In genomic region chr1:85583355-85584263, GRCh38 we compare ENCODE assay signal across 12 cellular contexts. TPM values are rescaled to one million over a fixed set of nuclear protein-coding genes. Genes with fewer than 3 reads are reported as not detected.
A peak's percentile ranks its signal among the peaks of the same experiment; 100 is the strongest.
DNase-seq lines count a peak whose midpoint lies in the region; ATAC-seq, FAIRE-seq and TF ChIP-seq lines count a peak whose summit lies in the region.
"Had no signal": no experiment of that assay in that cellular context is flagged by ENCODE, and none has a peak within 500 bp of the region (broad histone marks: within the 10 kb centered on the region; RNA-seq: fewer than 3 reads in every experiment).

No MANE protein-coding gene starts in this region.

- 31% methylated on average over 7 of the region's 7 CpGs for WGBS in A549 (ENCODE audit: missing lambda C conversion rate)

- no peaks in the 10 kb centered on the region for H3K9me1 ChIP-seq in endothelial cell of umbilical vein (replicated peaks; ENCODE audit: control insufficient read depth, extremely low read depth, insufficient read depth, low read length)

- no peaks in the 10 kb centered on the region for H3K9me3 ChIP-seq in A549
- H3K9me3 ChIP-seq in endothelial cell of umbilical vein (replicated peaks; ENCODE audit: control insufficient read depth, insufficient read depth, low read length) = no peaks in the 10 kb centered on the region

- TF ChIP-seq RAD21 in A549 (conservative IDR thresholded peaks at IDR 0.05 in 1 of 2, IDR thresholded peaks at IDR 0.05 in 1 of 2) = no peak

- no peak for ATAC-seq in A549
- no peak for ATAC-seq in HG02798 (IDR thresholded peaks at IDR 0.05; ENCODE audit: poor library complexity, unreplicated experiment)
- no peak for ATAC-seq in GM19324 (IDR thresholded peaks at IDR 0.05; ENCODE audit: low FRiP score, unreplicated experiment)
- ATAC-seq in left colon = no peak

- BruUV-seq in endothelial cell of umbilical vein (replicated peaks; lab: Mats Ljungman, UMichigan) = TSS peak; percentile 28

- H3K4me2 ChIP-seq in A549 = peak overlapping the region; percentile 90
- H3K4me2 ChIP-seq in endothelial cell of umbilical vein (ENCODE audit: insufficient read depth, low read length) = peak overlapping the region; percentile 85

- TF ChIP-seq POLR2A in A549 (IDR thresholded peaks at IDR 0.05; ENCODE audit: low read length) (no peak), endothelial cell of umbilical vein (IDR thresholded peaks at IDR 0.05; ENCODE audit: low read depth, low read length) (no peak)

- H3K9me3 Mint-ChIP-seq in nephron progenitor cell = no peaks in the 10 kb centered on the region

- no peak overlapping the region for H2AFZ ChIP-seq in endothelial cell of umbilical vein (ENCODE audit: low read depth, low read length)

- H3K36me3 Mint-ChIP-seq in nephron progenitor cell (ENCODE audit: low read depth) = peaks cover 18% of the 10 kb centered on the region

- peak overlapping the region; percentile 99 to 100 for H3K27ac ChIP-seq in A549
- H3K27ac ChIP-seq in endothelial cell of umbilical vein (ENCODE audit: insufficient read depth, low read depth, low read length) = peak overlapping the region; percentile 92

- peak overlapping the region; percentile 94 for H3K4me3 Mint-ChIP-seq in nephron progenitor cell

- no peak for FAIRE-seq in A549 (lab: Jason Lieb, UNC)
- no peak for FAIRE-seq in endothelial cell of umbilical vein (lab: Jason Lieb, UNC)
- FAIRE-seq: bronchial epithelial cell had no signal

- POLR2A ChIA-PET in A549 (lab: Yijun Ruan, JAX) (interaction anchor here (0.6 to 4.4 kb wide), 5 partner anchors 23 to 266 kb away, joined by 3 to 25 read pairs (median 7); partner anchors contain the start of gene ZNHIT6), endothelial cell of umbilical vein (lab: Charles Lee) (interaction anchor here (1.0 to 5.4 kb wide), 12 partner anchors 8 to 308 kb away, joined by 3 to 66 read pairs (median 10); no protein-coding TSS in a partner anchor)

- H3K79me2 ChIP-seq in endothelial cell of umbilical vein (ENCODE audit: control insufficient read depth, insufficient read depth, low read length) = peaks cover 40% of the 10 kb centered on the region

- peaks cover 31% of the 10 kb centered on the region for H3K27me3 Mint-ChIP-seq in nephron progenitor cell (ENCODE audit: low read depth, poor library complexity)

- CTCF ChIA-PET in A549 (lab: Yijun Ruan, JAX) (interaction anchor here (0.8 to 2.2 kb wide), 7 partner anchors 20 to 275 kb away, joined by 3 to 11 read pairs (median 5); no protein-coding TSS in a partner anchor), endothelial cell of umbilical vein (lab: Charles Lee) (interaction anchor here (0.7 to 7.6 kb wide), 7 partner anchors 24 to 278 kb away, joined by 3 to 191 read pairs (median 17); no protein-coding TSS in a partner anchor)

- DNase-seq in A549 (ENCODE audit: low read depth in 1 of 2, low spot score in 1 of 2) = no peak
- peak; percentile 74 for DNase-seq in M059J (ENCODE audit: low read depth)
- DNase-seq in endothelial cell of umbilical vein (ENCODE audit: low read depth, low spot score) = peak; percentile 50
- no peak for DNase-seq in nephron progenitor cell
- no peak for DNase-seq in activated CD4-positive, alpha-beta T cell treated with anti-CD3 and anti-CD28 coated beads, Interleukin-2, amount 50 U/mL, for 1 hour
- no peak for DNase-seq in left colon
- DNase-seq: NCI-H510A treated with DMSO at 0.1 percent for 48 hours, retina, T-helper 1 cell had no signal

- no peak for TF ChIP-seq CTCF in A549 (IDR thresholded peaks at IDR 0.05)
- no peak for TF ChIP-seq CTCF in endothelial cell of umbilical vein (IDR thresholded peaks at IDR 0.05; ENCODE audit: extremely low read depth in 1 of 2, insufficient read depth in 1 of 2, low read depth in 1 of 2, low read length in 2 of 2)
- no peak for TF ChIP-seq CTCF in nephron progenitor cell (IDR thresholded peaks at IDR 0.05)

- intact Hi-C loops in endothelial cell of umbilical vein (cut with micrococcal nuclease) = loop anchor here (1.0 kb wide), 3 partner anchors 24 to 301 kb away; no protein-coding TSS in a partner anchor
- intact Hi-C loops in left colon (cut with DNase I, micrococcal nuclease) = loop anchor here in 1 of 2 donors (10.0 kb wide), 1 partner anchor 279 kb away; no protein-coding TSS in a partner anchor

- H3K4me1 Mint-ChIP-seq in nephron progenitor cell = peaks cover 52% of the 10 kb centered on the region

- peaks cover 14 to 20% of the 10 kb centered on the region in 2 experiments for H3K36me3 ChIP-seq in endothelial cell of umbilical vein (ENCODE audit: control insufficient read depth in 2 of 2, extremely low read depth in 1 of 2, insufficient read depth in 2 of 2, low read length in 2 of 2)

- H3K27me3 ChIP-seq in endothelial cell of umbilical vein (ENCODE audit: control insufficient read depth in 2 of 2, insufficient read depth in 2 of 2, low read length in 2 of 2) = no peaks in the 10 kb centered on the region

- H3K9ac ChIP-seq in endothelial cell of umbilical vein (replicated peaks; ENCODE audit: extremely low read depth, insufficient read depth, low read length) = peak overlapping the region; percentile 100

- dilution Hi-C loops in endothelial cell of umbilical vein (cut with MboI; ENCODE audit: extremely low pct_ligation_motif_present, low sequenced_read_pairs) = no loop called here

- H3K4me1 ChIP-seq in A549 (peaks cover 51% of the 10 kb centered on the region), endothelial cell of umbilical vein (ENCODE audit: control insufficient read depth, extremely low read depth, insufficient read depth, low read length) (peaks cover 10% of the 10 kb centered on the region)

- peak overlapping the region; percentile 83 for H3K4me3 ChIP-seq in A549
- peak overlapping the region; percentile 57 to 98 (median 78) for H3K4me3 ChIP-seq in endothelial cell of umbilical vein (replicated peaks in 1 of 3; ENCODE audit: insufficient read depth in 1 of 3, low read depth in 1 of 3, low read length in 3 of 3)

- no peak for TF ChIP-seq EP300 in A549 (IDR thresholded peaks at IDR 0.05)

- no peaks in the 10 kb centered on the region for H4K20me1 ChIP-seq in endothelial cell of umbilical vein (replicated peaks; ENCODE audit: control insufficient read depth, extremely low read depth, insufficient read depth, low read length)

- no peak overlapping the region for H3K27ac Mint-ChIP-seq in nephron progenitor cell

TF ChIP-seq in A549, 52 proteins besides CTCF, POLR2A, EP300 and RAD21 (continues in another document):
- no peak for TF ChIP-seq PHF8 (IDR thresholded peaks at IDR 0.05; ENCODE audit: borderline replicate concordance, low read depth)
- TF ChIP-seq HOXB5 (CRISPR knock-in tag; IDR thresholded peaks at IDR 0.05) = no peak
- no peak for TF ChIP-seq CEBPB (IDR thresholded peaks at IDR 0.05)
- no peak for TF ChIP-seq FOSL2 (IDR thresholded peaks at IDR 0.05)
- TF ChIP-seq FOSL2 (CRISPR knock-in tag; IDR thresholded peaks at IDR 0.05) = no peak
- TF ChIP-seq PBX3 (IDR thresholded peaks at IDR 0.05) = no peak
- no peak for TF ChIP-seq HDAC2 (IDR thresholded peaks at IDR 0.05)

TF ChIP-seq in endothelial cell of umbilical vein, 7 proteins besides CTCF, POLR2A, EP300 and RAD21:
- TF ChIP-seq FOS (IDR thresholded peaks at IDR 0.05; ENCODE audit: borderline replicate concordance, insufficient read depth, low read length) (no peak), JUN (IDR thresholded peaks at IDR 0.05; ENCODE audit: borderline replicate concordance, insufficient read depth, insufficient read length, low read depth) (no peak), POLR2AphosphoS5 (IDR thresholded peaks at IDR 0.05; ENCODE audit: insufficient read depth, low read depth, low read length) (no peak), EZH2 (IDR thresholded peaks at IDR 0.05; ENCODE audit: borderline replicate concordance, low read depth, low read length, severe bottlenecking) (no peak), GATA2 (IDR thresholded peaks at IDR 0.05; ENCODE audit: insufficient read depth, insufficient read length, low read depth, low read length) (no peak), MAX (IDR thresholded peaks at IDR 0.05; ENCODE audit: insufficient read depth, insufficient read length) (no peak), MYC (IDR thresholded peaks at IDR 0.05; ENCODE audit: low read depth, low read length) (no peak)

RNA-seq across cellular contexts. Expression of gene CCN1, which starts 3.0 kb away (rescaled TPM):
- polyA plus RNA-seq in A549 (2011; rRNA removed) = 46.5 and 57.2 TPM in 2 replicates
- polyA plus RNA-seq in A549 (2012; cell fraction: cytosol; rRNA removed) = 82.1 and 97.6 TPM in 2 replicates
- 197 and 256 TPM in 2 replicates for polyA plus RNA-seq in A549 (2012; cell fraction: nucleus; rRNA removed)
- polyA plus RNA-seq in A549 (2017; fragmentation: RNase III; extraction: RNeasy Plus Mini Kit Qiagen cat#74134 plus additional on column Dnase treatment) = 58.1 to 90.6 TPM (median 62.5 TPM) in 3 replicates
- polyA minus RNA-seq in A549 (2011; rRNA and poly(A)+ RNA removed) = 31.6 and 37.0 TPM in 2 replicates
- 78.3 and 110 TPM in 2 replicates for total RNA-seq in M059J (2014; rRNA removed; shearing (Covaris generic))
- total RNA-seq in endothelial cell of umbilical vein = 899 and 1,036 TPM in 2 replicates
- 462 and 516 TPM in 2 replicates for polyA plus RNA-seq in endothelial cell of umbilical vein
- polyA plus RNA-seq in endothelial cell of umbilical vein (2011; cell fraction: cytosol; rRNA removed) = 1,025 and 1,084 TPM in 2 replicates
- 1,068 and 1,375 TPM in 2 replicates for polyA plus RNA-seq in endothelial cell of umbilical vein (2011; cell fraction: nucleus; rRNA removed)
- 928 and 992 TPM in 2 replicates for polyA plus RNA-seq in endothelial cell of umbilical vein (2012)
- 488 and 545 TPM in 2 replicates for polyA minus RNA-seq in endothelial cell of umbilical vein
- polyA minus RNA-seq in endothelial cell of umbilical vein (2011; cell fraction: cytosol; rRNA and poly(A)+ RNA removed) = 28.7 TPM
- 275 and 431 TPM in 2 replicates for polyA minus RNA-seq in endothelial cell of umbilical vein (2011; cell fraction: nucleus; rRNA and poly(A)+ RNA removed)
- total RNA-seq in left colon = 10 to 100 TPM; 18.0 to 18.5 TPM

Comparison
In these comparisons a context has a peak if more than half of its experiments do, and no peak if none do; other contexts are left out.
1. DNase-seq: peak in M059J (single experiment) and endothelial cell of umbilical vein (single experiment); none in A549 (0 of 2), nephron progenitor cell (single experiment), activated CD4-positive, alpha-beta T cell treated with anti-CD3 and anti-CD28 coated beads, Interleukin-2, amount 50 U/mL, for 1 hour (single experiment) and left colon (0 of 2).